Comparison of ENCODE assay signal across 1 cellular context in the genomic region with DNA sequence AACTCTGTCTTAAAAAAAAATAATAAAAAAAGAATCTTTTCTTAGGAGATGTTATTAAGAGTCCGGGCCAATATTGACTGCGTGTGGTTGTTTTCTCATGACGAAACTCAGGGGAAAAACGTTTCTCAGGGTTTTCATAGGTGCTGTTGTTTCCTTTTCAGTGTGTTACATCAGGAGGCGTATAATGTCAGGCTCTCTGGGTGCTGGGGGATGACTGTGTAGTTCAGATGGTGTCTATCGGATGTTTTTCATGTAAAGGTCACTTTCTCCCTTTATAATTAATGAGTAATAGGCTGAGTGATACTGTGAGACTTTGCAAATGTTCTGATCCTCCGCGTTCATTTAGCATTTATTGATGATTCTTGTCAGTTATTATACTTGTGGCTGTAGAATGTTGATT.
TF ChIP-seq lines count a peak whose summit lies in the region.

No MANE protein-coding gene starts in this region.

TF ChIP-seq in K562, 482 proteins besides CTCF, POLR2A, EP300 and RAD21 (continued from another document):
- TF ChIP-seq ELF2 (CRISPR knock-in tag; IDR thresholded peaks at IDR 0.05): no peak
- no peak for TF ChIP-seq ZNF583 (CRISPR knock-in tag; IDR thresholded peaks at IDR 0.05)
- TF ChIP-seq ZNF143 (CRISPR knock-in tag; IDR thresholded peaks at IDR 0.05): no peak
- TF ChIP-seq, protein P1, sequence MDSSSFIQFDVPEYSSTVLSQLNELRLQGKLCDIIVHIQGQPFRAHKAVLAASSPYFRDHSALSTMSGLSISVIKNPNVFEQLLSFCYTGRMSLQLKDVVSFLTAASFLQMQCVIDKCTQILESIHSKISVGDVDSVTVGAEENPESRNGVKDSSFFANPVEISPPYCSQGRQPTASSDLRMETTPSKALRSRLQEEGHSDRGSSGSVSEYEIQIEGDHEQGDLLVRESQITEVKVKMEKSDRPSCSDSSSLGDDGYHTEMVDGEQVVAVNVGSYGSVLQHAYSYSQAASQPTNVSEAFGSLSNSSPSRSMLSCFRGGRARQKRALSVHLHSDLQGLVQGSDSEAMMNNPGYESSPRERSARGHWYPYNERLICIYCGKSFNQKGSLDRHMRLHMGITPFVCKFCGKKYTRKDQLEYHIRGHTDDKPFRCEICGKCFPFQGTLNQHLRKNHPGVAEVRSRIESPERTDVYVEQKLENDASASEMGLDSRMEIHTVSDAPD (CRISPR knock-in tag; IDR thresholded peaks at IDR 0.05): no peak
- TF ChIP-seq NR2C1 (IDR thresholded peaks at IDR 0.05): no peak
- TF ChIP-seq NR2C1 (tag; IDR thresholded peaks at IDR 0.05): no peak
- TF ChIP-seq SP1 (CRISPR knock-in tag; IDR thresholded peaks at IDR 0.05): no peak
- no peak for TF ChIP-seq ZNF431 (CRISPR knock-in tag; IDR thresholded peaks at IDR 0.05)
- TF ChIP-seq JUND (IDR thresholded peaks at IDR 0.05; ENCODE audit: borderline replicate concordance, low read depth, low read length): no peak
- no peak for TF ChIP-seq JUND (tag; IDR thresholded peaks at IDR 0.05; ENCODE audit: borderline replicate concordance, low read depth, low read length)
- TF ChIP-seq, protein P2, sequence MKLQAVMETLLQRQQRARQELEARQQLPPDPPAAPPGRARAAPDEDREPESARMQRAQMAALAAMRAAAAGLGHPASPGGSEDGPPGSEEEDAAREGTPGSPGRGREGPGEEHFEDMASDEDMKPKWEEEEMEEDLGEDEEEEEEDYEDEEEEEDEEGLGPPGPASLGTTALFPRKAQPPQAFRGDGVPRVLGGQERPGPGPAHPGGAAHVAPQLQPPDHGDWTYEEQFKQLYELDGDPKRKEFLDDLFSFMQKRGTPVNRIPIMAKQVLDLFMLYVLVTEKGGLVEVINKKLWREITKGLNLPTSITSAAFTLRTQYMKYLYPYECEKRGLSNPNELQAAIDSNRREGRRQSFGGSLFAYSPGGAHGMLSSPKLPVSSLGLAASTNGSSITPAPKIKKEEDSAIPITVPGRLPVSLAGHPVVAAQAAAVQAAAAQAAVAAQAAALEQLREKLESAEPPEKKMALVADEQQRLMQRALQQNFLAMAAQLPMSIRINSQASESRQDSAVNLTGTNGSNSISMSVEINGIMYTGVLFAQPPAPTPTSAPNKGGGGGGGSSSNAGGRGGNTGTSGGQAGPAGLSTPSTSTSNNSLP (IDR thresholded peaks at IDR 0.05; ENCODE audit: borderline replicate concordance, low read depth, low read length): no peak
- no peak for TF ChIP-seq NR1H2 (CRISPR knock-in tag; IDR thresholded peaks at IDR 0.05)
- TF ChIP-seq, protein P3, sequence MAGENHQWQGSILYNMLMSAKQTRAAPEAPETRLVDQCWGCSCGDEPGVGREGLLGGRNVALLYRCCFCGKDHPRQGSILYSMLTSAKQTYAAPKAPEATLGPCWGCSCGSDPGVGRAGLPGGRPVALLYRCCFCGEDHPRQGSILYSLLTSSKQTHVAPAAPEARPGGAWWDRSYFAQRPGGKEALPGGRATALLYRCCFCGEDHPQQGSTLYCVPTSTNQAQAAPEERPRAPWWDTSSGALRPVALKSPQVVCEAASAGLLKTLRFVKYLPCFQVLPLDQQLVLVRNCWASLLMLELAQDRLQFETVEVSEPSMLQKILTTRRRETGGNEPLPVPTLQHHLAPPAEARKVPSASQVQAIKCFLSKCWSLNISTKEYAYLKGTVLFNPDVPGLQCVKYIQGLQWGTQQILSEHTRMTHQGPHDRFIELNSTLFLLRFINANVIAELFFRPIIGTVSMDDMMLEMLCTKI (IDR thresholded peaks at IDR 0.05; ENCODE audit: partially characterized antibody): no peak
- TF ChIP-seq, protein P4, sequence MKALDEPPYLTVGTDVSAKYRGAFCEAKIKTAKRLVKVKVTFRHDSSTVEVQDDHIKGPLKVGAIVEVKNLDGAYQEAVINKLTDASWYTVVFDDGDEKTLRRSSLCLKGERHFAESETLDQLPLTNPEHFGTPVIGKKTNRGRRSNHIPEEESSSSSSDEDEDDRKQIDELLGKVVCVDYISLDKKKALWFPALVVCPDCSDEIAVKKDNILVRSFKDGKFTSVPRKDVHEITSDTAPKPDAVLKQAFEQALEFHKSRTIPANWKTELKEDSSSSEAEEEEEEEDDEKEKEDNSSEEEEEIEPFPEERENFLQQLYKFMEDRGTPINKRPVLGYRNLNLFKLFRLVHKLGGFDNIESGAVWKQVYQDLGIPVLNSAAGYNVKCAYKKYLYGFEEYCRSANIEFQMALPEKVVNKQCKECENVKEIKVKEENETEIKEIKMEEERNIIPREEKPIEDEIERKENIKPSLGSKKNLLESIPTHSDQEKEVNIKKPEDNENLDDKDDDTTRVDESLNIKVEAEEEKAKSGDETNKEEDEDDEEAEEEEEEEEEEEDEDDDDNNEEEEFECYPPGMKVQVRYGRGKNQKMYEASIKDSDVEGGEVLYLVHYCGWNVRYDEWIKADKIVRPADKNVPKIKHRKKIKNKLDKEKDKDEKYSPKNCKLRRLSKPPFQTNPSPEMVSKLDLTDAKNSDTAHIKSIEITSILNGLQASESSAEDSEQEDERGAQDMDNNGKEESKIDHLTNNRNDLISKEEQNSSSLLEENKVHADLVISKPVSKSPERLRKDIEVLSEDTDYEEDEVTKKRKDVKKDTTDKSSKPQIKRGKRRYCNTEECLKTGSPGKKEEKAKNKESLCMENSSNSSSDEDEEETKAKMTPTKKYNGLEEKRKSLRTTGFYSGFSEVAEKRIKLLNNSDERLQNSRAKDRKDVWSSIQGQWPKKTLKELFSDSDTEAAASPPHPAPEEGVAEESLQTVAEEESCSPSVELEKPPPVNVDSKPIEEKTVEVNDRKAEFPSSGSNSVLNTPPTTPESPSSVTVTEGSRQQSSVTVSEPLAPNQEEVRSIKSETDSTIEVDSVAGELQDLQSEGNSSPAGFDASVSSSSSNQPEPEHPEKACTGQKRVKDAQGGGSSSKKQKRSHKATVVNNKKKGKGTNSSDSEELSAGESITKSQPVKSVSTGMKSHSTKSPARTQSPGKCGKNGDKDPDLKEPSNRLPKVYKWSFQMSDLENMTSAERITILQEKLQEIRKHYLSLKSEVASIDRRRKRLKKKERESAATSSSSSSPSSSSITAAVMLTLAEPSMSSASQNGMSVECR (CRISPR knock-in tag; IDR thresholded peaks at IDR 0.05): no peak
- TF ChIP-seq ZNF12 (CRISPR knock-in tag; IDR thresholded peaks at IDR 0.05): no peak
